In the genomic region with DNA sequence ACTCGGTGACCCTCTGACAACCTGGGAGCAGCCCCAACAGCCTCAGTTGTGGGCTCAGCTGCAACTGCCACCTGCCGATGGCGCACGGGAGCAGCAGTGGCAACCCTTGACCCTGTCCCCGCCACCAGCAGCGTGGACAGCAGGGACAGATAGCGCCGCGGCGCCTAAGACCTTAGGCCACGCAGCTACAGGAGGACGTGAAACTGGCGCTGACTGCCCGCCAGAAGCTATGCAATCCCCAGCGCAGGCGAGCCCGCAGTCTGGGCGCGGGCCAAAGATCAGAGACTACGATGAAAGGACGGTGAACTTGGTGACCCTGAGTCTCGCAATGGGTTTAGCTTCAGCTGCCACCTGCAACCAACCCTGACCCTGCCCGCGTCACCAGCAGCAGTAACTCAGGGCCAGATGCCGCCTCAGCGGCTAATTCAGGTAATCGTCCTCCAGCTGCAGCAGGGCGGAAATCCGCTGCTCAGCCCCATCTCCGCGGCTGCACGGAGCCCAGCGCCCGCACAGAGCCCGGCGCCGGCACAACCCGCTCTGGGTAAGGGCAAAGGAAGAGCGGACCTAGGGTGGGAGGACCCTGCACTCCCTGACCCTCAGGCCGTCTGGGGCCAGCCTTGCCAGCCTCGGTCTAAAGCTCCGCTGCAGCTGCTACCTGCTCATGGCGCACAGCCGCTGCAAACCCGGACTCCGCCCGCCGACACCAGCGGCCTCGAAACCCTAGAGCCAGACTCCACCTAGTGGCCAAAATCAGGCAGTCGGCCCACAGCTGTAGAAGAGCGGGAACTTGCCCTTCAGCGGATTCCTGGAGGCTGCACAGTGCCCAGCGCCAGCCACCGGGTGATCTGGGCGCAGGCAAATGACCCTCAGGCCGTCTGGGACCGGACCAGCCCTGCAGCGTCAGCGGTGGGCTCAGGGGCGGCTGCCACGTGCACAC, we compare ENCODE assay signal across 8 cellular contexts.
DNase-seq lines count a peak whose midpoint lies in the region; ATAC-seq, FAIRE-seq and TF ChIP-seq lines count a peak whose summit lies in the region.
"Not testable (repeated sequence)": the region's sequence is repeated elsewhere in the genome, so short reads cannot be mapped to it uniquely, and the experiment has no call there.

No MANE protein-coding gene starts in this region.

- H3K27me3 ChIP-seq in BLaER1; HL-60 (ENCODE audit: insufficient read depth, poor library complexity, severe bottlenecking); small intestine (ENCODE audit: control insufficient read depth in 2 of 2, insufficient read depth in 2 of 2, low read length in 2 of 2): not testable (repeated sequence)

- not testable (repeated sequence) for H3K36me3 Mint-ChIP-seq in central memory CD8-positive, alpha-beta T cell (ENCODE audit: insufficient read depth)

- TF ChIP-seq CTCF in HL-60 (IDR thresholded peaks at IDR 0.05; ENCODE audit: insufficient read depth, low read length) = not testable (repeated sequence)

- not testable (repeated sequence) for H3K27me3 Mint-ChIP-seq in central memory CD8-positive, alpha-beta T cell

- peak overlapping the region; percentile 62 for H3K4me3 Mint-ChIP-seq in central memory CD8-positive, alpha-beta T cell

- DNase-seq in HL-60 (ENCODE audit: low read depth in 1 of 2, low spot score in 1 of 2) (peak in 1 of 2 experiments; percentile 42), T-helper 2 cell (peak in 4 of 5 experiments; percentile 21 to 52 (median 26)), kidney tubule cell (ENCODE audit: low spot score) (peak; percentile 46), small intestine (peak; percentile 34)
- DNase-seq in activated T-cell treated with anti-CD3 and anti-CD28 coated beads, Interleukin-2, amount 50 U/mL, for 1 hour = peak; percentile 76
- peak; percentile 56 to 59 for DNase-seq in central memory CD8-positive, alpha-beta T cell (ENCODE audit: low spot score in 2 of 2)
- DNase-seq in stimulated activated CD8-positive, alpha-beta memory T cell treated with anti-CD3 and anti-CD28 coated beads, Interleukin-7, amount 100 ng/mL, for 4 hours (ENCODE audit: low read depth in 2 of 2) = peak; percentile 46 to 58

- not testable (repeated sequence) for H3K9ac ChIP-seq in BLaER1

- not testable (repeated sequence) for H3K27ac Mint-ChIP-seq in central memory CD8-positive, alpha-beta T cell (ENCODE audit: low read depth)

- H3K4me2 ChIP-seq in BLaER1 = peak overlapping the region; percentile 53

- FAIRE-seq in small intestine (lab: Jason Lieb, UNC) = not testable (repeated sequence)

- WGBS in small intestine, 3 donors = 12 to 19% (median 13%) methylated on average over 33 to 58 of the region's 62 CpGs

- not testable (repeated sequence) for ATAC-seq in central memory CD8-positive, alpha-beta T cell (replicated peaks; ENCODE audit: extremely low read depth, poor library complexity, severe bottlenecking)

- H3K4me1 ChIP-seq in BLaER1; small intestine (ENCODE audit: control insufficient read depth in 2 of 2, insufficient read depth in 1 of 2, low read depth in 1 of 2, low read length in 1 of 2): not testable (repeated sequence)

- H4K20me1 ChIP-seq in BLaER1 = not testable (repeated sequence)

- H3K27ac ChIP-seq in BLaER1; HL-60 (replicated peaks); small intestine (ENCODE audit: low read depth in 1 of 2, low read length in 1 of 2): not testable (repeated sequence)

- H3K9me3 Mint-ChIP-seq in central memory CD8-positive, alpha-beta T cell = not testable (repeated sequence)

- not testable (repeated sequence) for H3K36me3 ChIP-seq in BLaER1; small intestine (ENCODE audit: control insufficient read depth in 2 of 2, insufficient read depth in 2 of 2, low read length in 2 of 2)

- not testable (repeated sequence) for H3K4me1 Mint-ChIP-seq in central memory CD8-positive, alpha-beta T cell

- H3K9me3 ChIP-seq in BLaER1; small intestine (ENCODE audit: control insufficient read depth, low read depth): not testable (repeated sequence)

- H3K4me3 ChIP-seq in BLaER1 (peak overlapping the region; percentile 48), HL-60 (replicated peaks; ENCODE audit: insufficient read depth, low read length) (0 out of 2 replicates have a peak overlapping the region, but pooled peaks have one; percentile 9), small intestine (ENCODE audit: low read depth in 1 of 2, low read length in 2 of 2) (peak overlapping the region in 1 of 2 donors; percentile 33)
